In the genomic region with DNA sequence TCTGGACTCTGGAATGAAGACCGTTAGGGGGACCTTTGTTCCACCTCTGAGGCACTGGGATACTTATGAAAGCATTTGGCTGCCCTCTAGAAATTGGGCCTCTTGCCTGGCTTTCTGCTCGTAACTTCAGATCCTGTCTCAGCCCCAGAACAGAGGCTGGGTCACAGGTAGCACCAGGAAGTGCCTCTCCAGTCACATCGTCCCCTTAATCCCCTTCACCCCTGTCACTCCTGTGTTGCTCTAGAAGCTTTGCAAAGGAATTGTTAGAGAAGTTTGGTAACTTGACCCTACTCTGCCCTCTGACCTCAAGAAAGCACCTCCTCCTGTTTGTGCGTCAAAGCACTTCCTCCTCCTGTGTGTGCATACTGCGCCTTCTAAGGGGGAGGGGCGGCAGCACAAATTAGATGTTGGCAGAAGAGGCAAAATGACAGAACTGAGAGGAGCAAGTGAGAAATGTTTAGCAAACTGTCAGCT, we compare ENCODE assay signal across 2 cellular contexts.
TF ChIP-seq lines count a peak whose summit lies in the region.

No MANE protein-coding gene starts in this region.

TF ChIP-seq in liver, 16 proteins besides CTCF, POLR2A, EP300 and RAD21 (continued from another document):
- TF ChIP-seq RXRA (IDR thresholded peaks at IDR 0.05) = peak; percentile 29 to 40
- TF ChIP-seq HNF4G (IDR thresholded peaks at IDR 0.05) = no peak
- peak; percentile 40 for TF ChIP-seq SP1 (IDR thresholded peaks at IDR 0.05)

TF ChIP-seq in HepG2, 621 proteins besides CTCF, POLR2A, EP300 and RAD21 (continued from another document):
- TF ChIP-seq ZNF407 (CRISPR knock-in tag; IDR thresholded peaks at IDR 0.05; ENCODE audit: not compliant biosample characterization) (no peak), ZNF841 (CRISPR knock-in tag; IDR thresholded peaks at IDR 0.05; ENCODE audit: borderline replicate concordance) (no peak), ZBTB20 (CRISPR knock-in tag; IDR thresholded peaks at IDR 0.05; ENCODE audit: borderline replicate concordance, low read depth) (no peak), SRF (IDR thresholded peaks at IDR 0.05; ENCODE audit: low read depth, low read length) (no peak), PAX8 (CRISPR knock-in tag; IDR thresholded peaks at IDR 0.05; ENCODE audit: borderline replicate concordance) (no peak)
- TF ChIP-seq, protein P1, sequence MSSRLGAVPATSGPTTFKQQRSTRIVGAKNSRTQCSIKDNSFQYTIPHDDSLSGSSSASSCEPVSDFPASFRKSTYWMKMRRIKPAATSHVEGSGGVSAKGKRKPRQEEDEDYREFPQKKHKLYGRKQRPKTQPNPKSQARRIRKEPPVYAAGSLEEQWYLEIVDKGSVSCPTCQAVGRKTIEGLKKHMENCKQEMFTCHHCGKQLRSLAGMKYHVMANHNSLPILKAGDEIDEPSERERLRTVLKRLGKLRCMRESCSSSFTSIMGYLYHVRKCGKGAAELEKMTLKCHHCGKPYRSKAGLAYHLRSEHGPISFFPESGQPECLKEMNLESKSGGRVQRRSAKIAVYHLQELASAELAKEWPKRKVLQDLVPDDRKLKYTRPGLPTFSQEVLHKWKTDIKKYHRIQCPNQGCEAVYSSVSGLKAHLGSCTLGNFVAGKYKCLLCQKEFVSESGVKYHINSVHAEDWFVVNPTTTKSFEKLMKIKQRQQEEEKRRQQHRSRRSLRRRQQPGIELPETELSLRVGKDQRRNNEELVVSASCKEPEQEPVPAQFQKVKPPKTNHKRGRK (CRISPR knock-in tag; IDR thresholded peaks at IDR 0.05) = no peak
